ENCODE assay signal across 8 cellular contexts in the genomic region with DNA sequence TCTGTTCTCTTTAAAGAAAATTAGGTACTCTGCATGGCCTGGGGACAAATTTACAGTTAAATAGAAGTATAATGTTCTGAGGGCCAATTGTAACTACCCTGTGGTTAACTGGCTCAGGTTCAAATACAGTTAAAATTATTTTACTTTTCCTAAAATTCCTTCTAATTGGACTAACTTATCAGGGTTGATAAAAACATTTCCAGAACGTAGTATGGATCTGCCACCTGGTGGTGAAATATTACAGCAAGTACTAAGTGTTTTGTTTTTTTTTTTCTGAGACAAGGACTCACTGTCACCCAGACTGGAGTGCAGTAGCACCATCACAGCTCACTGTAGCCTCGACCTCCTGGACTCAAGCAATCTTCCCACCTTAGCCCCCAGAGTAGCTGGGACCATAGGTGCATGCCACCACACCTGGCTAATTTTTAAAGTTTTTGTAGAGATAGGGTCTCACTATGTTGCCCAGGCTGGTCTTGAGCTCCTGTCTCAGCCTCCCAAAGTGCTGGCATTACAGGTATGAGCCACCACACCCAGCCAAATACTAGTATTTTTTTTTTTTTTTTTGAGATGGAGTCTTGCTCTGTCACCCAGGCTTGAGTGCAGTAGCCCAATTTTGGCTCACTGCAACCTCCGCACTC. TPM values are rescaled to one million over a fixed set of nuclear protein-coding genes. Genes with fewer than 3 reads are reported as not detected.
A peak's percentile ranks its signal among the peaks of the same experiment; 100 is the strongest.
DNase-seq lines count a peak whose midpoint lies in the region; ATAC-seq and TF ChIP-seq lines count a peak whose summit lies in the region.

No MANE protein-coding gene starts in this region.

- DNase-seq in EH (ENCODE audit: low read depth), result peak; percentile 67
- DNase-seq in NCI-H1417 treated with DMSO at 0.1 percent for 48 hours (lab: John Stamatoyannopoulos, UW), result peak; percentile 43
- peak; percentile 60 for DNase-seq in amniotic epithelial cell (ENCODE audit: low read depth)
- peak; percentile 69 for DNase-seq in hepatocyte (ENCODE audit: low spot score)
- no peak for DNase-seq in stomach
- DNase-seq in activated CD4-positive, alpha-beta memory T cell treated with anti-CD3 and anti-CD28 coated beads, Interleukin-2, amount 10 ng/mL, durations not matched to agents 7 days and 5 days, result no peak

- CTCF ChIA-PET in activated CD4-positive, alpha-beta memory T cell treated with anti-CD3 and anti-CD28 coated beads, Interleukin-2, amount 10 ng/mL, durations not matched to agents 7 days and 5 days (lab: Charles Lee), result interaction anchor here (0.7 to 3.5 kb wide), 13 partner anchors 161 to 758 kb away, joined by 3 to 20 read pairs (median 4); no protein-coding TSS in a partner anchor

- no peaks in the 10 kb centered on the region for H3K9me3 Mint-ChIP-seq in activated CD4-positive, alpha-beta memory T cell treated with anti-CD3 and anti-CD28 coated beads, Interleukin-2, amount 10 ng/mL, durations not matched to agents 7 days and 5 days

- POLR2A ChIA-PET in activated CD4-positive, alpha-beta memory T cell treated with anti-CD3 and anti-CD28 coated beads, Interleukin-2, amount 10 ng/mL, durations not matched to agents 7 days and 5 days (lab: Charles Lee), result no interaction called here

- TF ChIP-seq POLR2A in stomach (IDR thresholded peaks at IDR 0.05), result no peak

- peak; percentile 70 for TF ChIP-seq CTCF in 22Rv1 (IDR thresholded peaks at IDR 0.05)
- peak; percentile 85 for TF ChIP-seq CTCF in hepatocyte (IDR thresholded peaks at IDR 0.05; ENCODE audit: poor library complexity)
- peak in 5 of 7 experiments; percentile 43 to 75 (median 58) for TF ChIP-seq CTCF in stomach (IDR thresholded peaks at IDR 0.05)

- H3K4me2 ChIP-seq in hepatocyte, result no peak overlapping the region

- no peak overlapping the region for H3K4me3 Mint-ChIP-seq in activated CD4-positive, alpha-beta memory T cell treated with anti-CD3 and anti-CD28 coated beads, Interleukin-2, amount 10 ng/mL, durations not matched to agents 7 days and 5 days

- no peak for TF ChIP-seq EP300 in stomach (IDR thresholded peaks at IDR 0.05)

- H3K36me3 ChIP-seq in hepatocyte (replicated peaks; ENCODE audit: insufficient read depth, low read depth) (no peaks in the 10 kb centered on the region), stomach (no peaks in the 10 kb centered on the region)

- 46% methylated on average over 3 of the region's 3 CpGs for WGBS in hepatocyte (ENCODE audit: low lambda C conversion rate, missing lambda C conversion rate)
- 33 to 38% (median 35%) methylated on average over 3 of the region's 3 CpGs for whole genome bisulfite sequencing in stomach, 5 donors

- no peaks in the 10 kb centered on the region for H3K27me3 ChIP-seq in hepatocyte
- H3K27me3 ChIP-seq in stomach, result no peaks in the 10 kb centered on the region

- no peak overlapping the region for H3K27ac Mint-ChIP-seq in activated CD4-positive, alpha-beta memory T cell treated with anti-CD3 and anti-CD28 coated beads, Interleukin-2, amount 10 ng/mL, durations not matched to agents 7 days and 5 days

- no peaks in the 10 kb centered on the region for H3K27me3 Mint-ChIP-seq in activated CD4-positive, alpha-beta memory T cell treated with anti-CD3 and anti-CD28 coated beads, Interleukin-2, amount 10 ng/mL, durations not matched to agents 7 days and 5 days

- intact Hi-C loops in stomach (cut with DNase I; ENCODE audit: low total_unique reads), result loop anchor here (5.0 kb wide), 1 partner anchor 289 kb away; no protein-coding TSS in a partner anchor

- peaks cover 81% of the 10 kb centered on the region for H3K79me2 ChIP-seq in hepatocyte

- H3K36me3 Mint-ChIP-seq in activated CD4-positive, alpha-beta memory T cell treated with anti-CD3 and anti-CD28 coated beads, Interleukin-2, amount 10 ng/mL, durations not matched to agents 7 days and 5 days (ENCODE audit: low read depth), result no peaks in the 10 kb centered on the region

- H3K4me1 ChIP-seq in hepatocyte (ENCODE audit: insufficient read depth), result no peaks in the 10 kb centered on the region
- H3K4me1 ChIP-seq in stomach, result peaks cover 14 to 56% (median 43%) of the 10 kb centered on the region in 4 donors

- H3K9me2 ChIP-seq in hepatocyte (replicated peaks; ENCODE audit: insufficient read depth), result no peaks in the 10 kb centered on the region

- peaks cover 6% of the 10 kb centered on the region for H3K4me1 Mint-ChIP-seq in activated CD4-positive, alpha-beta memory T cell treated with anti-CD3 and anti-CD28 coated beads, Interleukin-2, amount 10 ng/mL, durations not matched to agents 7 days and 5 days

- H3K9me3 ChIP-seq in hepatocyte (ENCODE audit: low read depth) (no peaks in the 10 kb centered on the region), stomach (no peaks in the 10 kb centered on the region)

- no peak overlapping the region for H2AFZ ChIP-seq in hepatocyte

- H3K27ac ChIP-seq in 22Rv1 (no peak overlapping the region), hepatocyte (no peak overlapping the region), stomach (no peak overlapping the region)

- H3K4me3 ChIP-seq in hepatocyte, result no peak overlapping the region
- H3K4me3 ChIP-seq in stomach, result no peak overlapping the region

- ATAC-seq in HG03108 (IDR thresholded peaks at IDR 0.05; ENCODE audit: unreplicated experiment), result no peak

- H4K20me1 ChIP-seq in hepatocyte (ENCODE audit: insufficient read depth, poor library complexity, severe bottlenecking), result peaks cover 7% of the 10 kb centered on the region

RNA-seq across cellular contexts. Expression of a gene that starts 29.2 kb away (rescaled TPM):
- total RNA-seq in hepatocyte (52.8 and 64.0 TPM in 2 replicates), stomach (100 to 1,000 TPM in 1 of 5 donors, 10 to 100 TPM in 4; 10.7 to 182 (median 53.9) TPM)
- polyA plus RNA-seq in hepatocyte (32.2 and 39.1 TPM in 2 replicates), stomach (1 to 10 TPM; 4.7 to 7.2 (median 6.7) TPM)
- total RNA-seq in activated CD4-positive, alpha-beta memory T cell treated with anti-CD3 and anti-CD28 coated beads, Interleukin-2, amount 10 ng/mL, durations not matched to agents 7 days and 5 days, result 1 to 10 TPM; 7.6 to 8.3 TPM

Comparison
In these comparisons a context has a peak if more than half of its experiments do, and no peak if none do; other contexts are left out.
1. DNase-seq: peak in EH (single experiment), NCI-H1417 treated with DMSO at 0.1 percent for 48 hours (single experiment), amniotic epithelial cell (single experiment) and hepatocyte (single experiment); none in stomach (single experiment) and activated CD4-positive, alpha-beta memory T cell treated with anti-CD3 and anti-CD28 coated beads, Interleukin-2, amount 10 ng/mL, durations not matched to agents 7 days and 5 days (single experiment).
2. Peak in every context shown above with its lines, with median percentiles within 50 percentile points of each other: CTCF ChIP-seq.